In genomic region chrX:13692771-13693231, GRCh38 we compare ENCODE assay signal across 1 cellular context.
TF ChIP-seq lines count a peak whose summit lies in the region.

No MANE protein-coding gene starts in this region.

TF ChIP-seq in K562, 482 proteins besides CTCF, POLR2A, EP300 and RAD21 (continued from another document):
- TF ChIP-seq FIP1L1 (IDR thresholded peaks at IDR 0.05; ENCODE audit: low read depth, low read length, poor library complexity, severe bottlenecking) (no peak), MLX (CRISPR knock-in tag; conservative IDR thresholded peaks at IDR 0.05) (no peak)
